In the genomic region with DNA sequence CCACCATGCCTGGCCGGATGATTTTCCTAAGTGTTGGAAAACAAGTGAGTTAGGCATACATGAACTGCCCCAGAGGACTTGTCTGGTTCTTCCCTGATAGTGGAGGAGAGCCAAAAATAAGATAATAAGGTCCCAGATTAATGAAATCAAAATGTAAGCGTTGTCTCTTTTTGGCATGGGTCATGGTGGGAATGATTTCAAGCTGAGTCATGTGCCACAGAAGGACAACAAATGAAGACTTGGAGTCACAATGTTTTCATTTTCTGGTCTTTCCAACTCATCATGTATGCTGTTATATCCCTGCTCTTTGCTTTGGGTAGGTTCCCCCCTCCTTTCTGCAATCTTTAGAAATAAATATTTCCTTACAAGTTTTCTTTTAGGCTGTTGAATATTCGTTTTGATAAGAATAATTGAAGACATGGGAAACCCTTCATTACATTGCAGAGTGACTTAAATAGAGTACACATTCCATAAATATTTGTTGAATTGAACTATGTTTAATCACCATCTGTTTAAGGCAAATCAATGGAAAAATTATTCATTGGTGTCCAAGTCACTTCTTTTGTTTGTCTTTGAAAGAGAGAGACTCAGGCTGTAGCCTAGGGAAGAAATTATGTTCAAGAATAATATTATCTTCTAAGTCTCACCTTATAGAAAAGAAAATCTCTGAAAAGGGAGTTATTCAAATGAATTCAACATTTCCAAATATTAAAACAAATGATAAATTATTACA, we compare ENCODE assay signal across 13 cellular contexts.
DNase-seq lines count a peak whose midpoint lies in the region; ATAC-seq and TF ChIP-seq lines count a peak whose summit lies in the region.
"Had no signal": no experiment of that assay in that cellular context is flagged by ENCODE, and none has a peak within 500 bp of the region (broad histone marks: within the 10 kb centered on the region; RNA-seq: fewer than 3 reads in every experiment).

No MANE protein-coding gene starts in this region.

- no peaks in the 10 kb centered on the region for H3K9me3 ChIP-seq in H9 (ENCODE audit: control insufficient read depth, low read depth, low read length)
- H3K9me3 ChIP-seq: adrenal gland had no signal

- H2AFZ ChIP-seq in H9 (ENCODE audit: low read length) = no peak overlapping the region

- no peaks in the 10 kb centered on the region for H4K20me1 ChIP-seq in H9 (ENCODE audit: control insufficient read depth, insufficient read depth, insufficient read length)

- H3K27ac Mint-ChIP-seq in H9 = no peak overlapping the region

- no peak overlapping the region for H2BK120ac ChIP-seq in H9 (ENCODE audit: low read depth, low read length, poor library complexity, severe bottlenecking)

- H2BK5ac ChIP-seq in H9 (ENCODE audit: insufficient read length, low read length) = no peak overlapping the region

- H4K91ac ChIP-seq in H9 (ENCODE audit: insufficient read length, low read depth, low read length) = no peak overlapping the region

- H3K18ac ChIP-seq in H9 (ENCODE audit: insufficient read length, low read depth, low read length) = no peak overlapping the region

- H3K79me1 ChIP-seq in H9 (ENCODE audit: insufficient read depth, low read depth, low read length, poor library complexity, severe bottlenecking) = no peaks in the 10 kb centered on the region

- H3K27me3 Mint-ChIP-seq in H9 (ENCODE audit: low read depth) = no peaks in the 10 kb centered on the region

- H3K14ac ChIP-seq in H9 (ENCODE audit: insufficient read depth, low read length) = no peak overlapping the region

- H3K4ac ChIP-seq in H9 (ENCODE audit: low read depth, low read length) = no peak overlapping the region

- H4K5ac ChIP-seq in H9 (ENCODE audit: insufficient read length, low read depth, low read length) = no peak overlapping the region

- no peaks in the 10 kb centered on the region for H3K79me2 ChIP-seq in H9 (ENCODE audit: insufficient read depth, low read length)

- no peak overlapping the region for H3K4me3 Mint-ChIP-seq in H9

- peak; percentile 13 for DNase-seq in DMS 273 (lab: John Stamatoyannopoulos, UW; ENCODE audit: unreplicated experiment)
- no peak for DNase-seq in DMS 273 treated with DMSO at 0.1 percent for 48 hours (lab: John Stamatoyannopoulos, UW)
- peak; percentile 44 for DNase-seq in SK-MEL-5 (ENCODE audit: low read depth, low spot score)
- peak; percentile 93 for DNase-seq in fibroblast of peridontal ligament (ENCODE audit: extremely low read depth)
- peak; percentile 83 for DNase-seq in smooth muscle cell of the brain vasculature (ENCODE audit: low read depth, low spot score)
- DNase-seq in KBM-7 = no peak
- DNase-seq in H9 = no peak
- DNase-seq: left cardiac atrium, occipital lobe had no signal

- H3K9ac ChIP-seq in H9 (ENCODE audit: extremely low read depth, insufficient read length, low read length) = no peak overlapping the region

- no peak overlapping the region for H2BK20ac ChIP-seq in H9 (ENCODE audit: low read depth, low read length, poor library complexity, severe bottlenecking)

- H3K27ac ChIP-seq in H9 (ENCODE audit: insufficient read length, low read depth, low read length) = no peak overlapping the region
- H3K27ac ChIP-seq: 22Rv1, adrenal gland had no signal

- no peak overlapping the region for H3T11ph ChIP-seq in H9 (ENCODE audit: low read length)

- H3K27me3 ChIP-seq in H9 (ENCODE audit: insufficient read depth, low read length) = no peaks in the 10 kb centered on the region
- H3K27me3 ChIP-seq: adrenal gland, esophagus muscularis mucosa had no signal

- H3K56ac ChIP-seq in H9 (ENCODE audit: insufficient read length, low read depth, low read length) = no peak overlapping the region

- no peak overlapping the region for H2BK12ac ChIP-seq in H9 (ENCODE audit: insufficient read length, low read depth, low read length)

- peaks cover 2 to 6% of the 10 kb centered on the region in 2 experiments; a peak in 4 of 5 replicates for H3K9me3 Mint-ChIP-seq in H9

- ATAC-seq in GM21423 (IDR thresholded peaks at IDR 0.05; ENCODE audit: unreplicated experiment) = no peak

- no peak overlapping the region for H2AK5ac ChIP-seq in H9 (ENCODE audit: insufficient read length, low read length)

- in situ Hi-C loops in SK-MEL-5 (cut with HindIII; ENCODE audit: low pct_unique_long_range_greater_than_20kb, low sequenced_read_pairs) = no loop called here
- in situ Hi-C loops in KBM-7 (cut with MboI; ENCODE audit: low pct_unique_long_range_greater_than_20kb, low sequenced_read_pairs) = no loop called here

- no peak for TF ChIP-seq CTCF in H9 (conservative IDR thresholded peaks at IDR 0.05)

- H3K23ac ChIP-seq in H9 (ENCODE audit: insufficient read length, low read depth, low read length) = no peak overlapping the region

- H4K8ac ChIP-seq in H9 (replicated peaks; ENCODE audit: insufficient read length, low read depth, low read length) = no peak overlapping the region

- 0 out of 2 replicates have a peak, but pooled peaks cover 2% of the 10 kb centered on the region for H3K4me1 ChIP-seq in H9 (ENCODE audit: insufficient read depth, low read length)
- H3K4me1 ChIP-seq: adrenal gland had no signal

- WGBS in H9 (ENCODE audit: extremely low coverage, insufficient read length, low lambda C conversion rate) = no CpG with 5 or more reads among the region's 3 CpGs

- no peaks in the 10 kb centered on the region for H3K23me2 ChIP-seq in H9 (ENCODE audit: insufficient read length, low read depth, low read length, poor library complexity, severe bottlenecking)

- H3K4me2 ChIP-seq in H9 (ENCODE audit: insufficient read depth, insufficient read length, low read length) = no peak overlapping the region

- H3K4me1 Mint-ChIP-seq in H9 = 0 out of 4 replicates have a peak, but pooled peaks cover 0 to 2% of the 10 kb centered on the region in 2 experiments

- H3K36me3 Mint-ChIP-seq in H9 (ENCODE audit: insufficient read depth in 1 of 3, low read depth in 3 of 3) = peaks cover 0 to 7% (median 0%) of the 10 kb centered on the region in 3 experiments; a peak in 2 of 7 replicates

- H2BK15ac ChIP-seq in H9 (ENCODE audit: low read depth, low read length) = no peak overlapping the region

Comparison
In these comparisons a context has a peak if more than half of its experiments do, and no peak if none do; other contexts are left out.
1. DNase-seq: peak in DMS 273 (single experiment), SK-MEL-5 (single experiment), fibroblast of peridontal ligament (single experiment) and smooth muscle cell of the brain vasculature (single experiment); none in DMS 273 treated with DMSO at 0.1 percent for 48 hours (single experiment), KBM-7 (single experiment) and H9 (single experiment).